16 cellular contexts compared by ENCODE assay signal in genomic region chr19:40755248-40755624, GRCh38. TPM values are rescaled to one million over a fixed set of nuclear protein-coding genes. Genes with fewer than 3 reads are reported as not detected.
A peak's percentile ranks its signal among the peaks of the same experiment; 100 is the strongest.
DNase-seq lines count a peak whose midpoint lies in the region; ATAC-seq and TF ChIP-seq lines count a peak whose summit lies in the region.
"Had no signal": no experiment of that assay in that cellular context is flagged by ENCODE, and none has a peak within 500 bp of the region (broad histone marks: within the 10 kb centered on the region; RNA-seq: fewer than 3 reads in every experiment).

No MANE protein-coding gene starts in this region.

- no peak overlapping the region for H2AFZ ChIP-seq in PC-9

- POLR2A ChIA-PET in activated CD4-positive, alpha-beta T cell treated with anti-CD3 and anti-CD28 coated beads, Interleukin-2, amount 10 ng/mL, durations not matched to agents 7 days and 5 days (lab: Charles Lee) = no interaction called here
- POLR2A ChIA-PET in PC-9 (lab: Charles Lee; ENCODE audit: unreplicated experiment) = no interaction called here

- intact Hi-C loops in dendritic cell treated with granulocyte-macrophage colony-stimulating factor and Interleukin-4, amounts not matched to agents 40 ng/mL and 50 ng/mL, for 4 days (cut with micrococcal nuclease) = no loop called here
- intact Hi-C loops in PC-9 (cut with micrococcal nuclease; ENCODE audit: unreplicated experiment) = no loop called here

- H3K27me3 ChIP-seq in Peyer's patch (no peaks in the 10 kb centered on the region), PC-9 (ENCODE audit: insufficient read depth, low read depth) (no peaks in the 10 kb centered on the region)
- H3K27me3 ChIP-seq: esophagus squamous epithelium had no signal

- TF ChIP-seq CTCF in Peyer's patch (IDR thresholded peaks at IDR 0.05) (no peak), PC-9 (conservative IDR thresholded peaks at IDR 0.05) (no peak)

- no peaks in the 10 kb centered on the region for H3K9me3 Mint-ChIP-seq in activated CD4-positive, alpha-beta T cell treated with anti-CD3 and anti-CD28 coated beads, Interleukin-2, amount 10 ng/mL, durations not matched to agents 7 days and 5 days
- no peaks in the 10 kb centered on the region for H3K9me3 Mint-ChIP-seq in dendritic cell treated with granulocyte-macrophage colony-stimulating factor and Interleukin-4, amounts not matched to agents 40 ng/mL and 50 ng/mL, for 4 days
- H3K9me3 Mint-ChIP-seq in stimulated activated effector memory CD8-positive, alpha-beta T cell treated with anti-CD3 and anti-CD28 coated beads, Interleukin-12 subunit alpha, Interleukin-12 subunit beta, amount 100 ng/mL, for 72 hours = no peaks in the 10 kb centered on the region
- H3K9me3 Mint-ChIP-seq: immature natural killer cell had no signal

- H3K4me1 ChIP-seq in Peyer's patch = peaks cover 0 to 36% (median 26%) of the 10 kb centered on the region in 4 donors
- H3K4me1 ChIP-seq in PC-9 (replicated peaks; ENCODE audit: insufficient read depth) = peaks cover 23% of the 10 kb centered on the region

- peaks cover 75% of the 10 kb centered on the region for H3K79me2 ChIP-seq in PC-9 (ENCODE audit: low read depth)

- peak overlapping the region; percentile 31 for H3K27ac Mint-ChIP-seq in activated CD4-positive, alpha-beta T cell treated with anti-CD3 and anti-CD28 coated beads, Interleukin-2, amount 10 ng/mL, durations not matched to agents 7 days and 5 days
- H3K27ac Mint-ChIP-seq in dendritic cell treated with granulocyte-macrophage colony-stimulating factor and Interleukin-4, amounts not matched to agents 40 ng/mL and 50 ng/mL, for 4 days = peak overlapping the region; percentile 90
- H3K27ac Mint-ChIP-seq in stimulated activated effector memory CD8-positive, alpha-beta T cell treated with anti-CD3 and anti-CD28 coated beads, Interleukin-12 subunit alpha, Interleukin-12 subunit beta, amount 100 ng/mL, for 72 hours = peak overlapping the region; percentile 90

- peaks cover 26% of the 10 kb centered on the region; the same call in 1 of the 2 replicates for H3F3A ChIP-seq in PC-9 (ENCODE audit: insufficient read depth, low read depth)

- peaks cover 0 to 36% (median 0%) of the 10 kb centered on the region in 3 donors for H3K36me3 ChIP-seq in Peyer's patch
- peaks cover 44% of the 10 kb centered on the region for H3K36me3 ChIP-seq in PC-9 (ENCODE audit: low read depth)

- H3K27ac ChIP-seq in Peyer's patch (peak overlapping the region in 3 of 4 donors; percentile 60 to 81 (median 63)), PC-9 (no peak overlapping the region)

- no peaks in the 10 kb centered on the region for H3K9me2 ChIP-seq in PC-9 (ENCODE audit: insufficient read depth)

- no peak for DNase-seq in activated CD4-positive, alpha-beta T cell treated with anti-CD3 and anti-CD28 coated beads, Interleukin-2, amount 10 ng/mL, durations not matched to agents 7 days and 5 days
- DNase-seq in activated CD4-positive, alpha-beta T cell treated with anti-CD3 and anti-CD28 coated beads, Interleukin-2, amount 50 U/mL, for 48 hours = no peak
- no peak for DNase-seq in Peyer's patch
- no peak for DNase-seq in stimulated activated effector memory CD8-positive, alpha-beta T cell treated with anti-CD3 and anti-CD28 coated beads, Interleukin-12 subunit alpha, Interleukin-12 subunit beta, amount 100 ng/mL, for 72 hours (ENCODE audit: low spot score in 2 of 2)
- no peak for DNase-seq in PC-9
- no peak for DNase-seq in AG08396 (ENCODE audit: low spot score)
- DNase-seq: cerebellar nuclear complex, DMS79 treated with DMSO at 0.1 percent for 48 hours, esophagus squamous epithelium, HCEC 1CT, immature natural killer cell, NCI-H1436, NCI-H510A treated with DMSO at 0.1 percent for 48 hours, RPMI8226 had no signal

- H3K4me3 Mint-ChIP-seq in activated CD4-positive, alpha-beta T cell treated with anti-CD3 and anti-CD28 coated beads, Interleukin-2, amount 10 ng/mL, durations not matched to agents 7 days and 5 days = no peak overlapping the region
- H3K4me3 Mint-ChIP-seq in dendritic cell treated with granulocyte-macrophage colony-stimulating factor and Interleukin-4, amounts not matched to agents 40 ng/mL and 50 ng/mL, for 4 days = peak overlapping the region; percentile 78
- H3K4me3 Mint-ChIP-seq in stimulated activated effector memory CD8-positive, alpha-beta T cell treated with anti-CD3 and anti-CD28 coated beads, Interleukin-12 subunit alpha, Interleukin-12 subunit beta, amount 100 ng/mL, for 72 hours = peak overlapping the region; percentile 94

- BruUV-seq in PC-9 (replicated peaks; lab: Mats Ljungman, UMichigan) = no TSS peak

- no peak overlapping the region for H3K4me2 ChIP-seq in PC-9

- H3K4me3 ChIP-seq in Peyer's patch = no peak overlapping the region
- no peak overlapping the region for H3K4me3 ChIP-seq in PC-9

- H3K36me3 Mint-ChIP-seq in activated CD4-positive, alpha-beta T cell treated with anti-CD3 and anti-CD28 coated beads, Interleukin-2, amount 10 ng/mL, durations not matched to agents 7 days and 5 days (ENCODE audit: low read depth) = peaks cover 65% of the 10 kb centered on the region
- H3K36me3 Mint-ChIP-seq in dendritic cell treated with granulocyte-macrophage colony-stimulating factor and Interleukin-4, amounts not matched to agents 40 ng/mL and 50 ng/mL, for 4 days (ENCODE audit: low read depth) = peaks cover 94% of the 10 kb centered on the region
- H3K36me3 Mint-ChIP-seq in stimulated activated effector memory CD8-positive, alpha-beta T cell treated with anti-CD3 and anti-CD28 coated beads, Interleukin-12 subunit alpha, Interleukin-12 subunit beta, amount 100 ng/mL, for 72 hours = peaks cover 100% of the 10 kb centered on the region

- H3K4me1 Mint-ChIP-seq in activated CD4-positive, alpha-beta T cell treated with anti-CD3 and anti-CD28 coated beads, Interleukin-2, amount 10 ng/mL, durations not matched to agents 7 days and 5 days = peaks cover 49% of the 10 kb centered on the region
- peaks cover 46% of the 10 kb centered on the region for H3K4me1 Mint-ChIP-seq in dendritic cell treated with granulocyte-macrophage colony-stimulating factor and Interleukin-4, amounts not matched to agents 40 ng/mL and 50 ng/mL, for 4 days (ENCODE audit: low read depth)
- peaks cover 64% of the 10 kb centered on the region for H3K4me1 Mint-ChIP-seq in stimulated activated effector memory CD8-positive, alpha-beta T cell treated with anti-CD3 and anti-CD28 coated beads, Interleukin-12 subunit alpha, Interleukin-12 subunit beta, amount 100 ng/mL, for 72 hours

- H3K27me3 Mint-ChIP-seq in activated CD4-positive, alpha-beta T cell treated with anti-CD3 and anti-CD28 coated beads, Interleukin-2, amount 10 ng/mL, durations not matched to agents 7 days and 5 days = no peaks in the 10 kb centered on the region
- H3K27me3 Mint-ChIP-seq in dendritic cell treated with granulocyte-macrophage colony-stimulating factor and Interleukin-4, amounts not matched to agents 40 ng/mL and 50 ng/mL, for 4 days = no peaks in the 10 kb centered on the region

- CTCF ChIA-PET in activated CD4-positive, alpha-beta T cell treated with anti-CD3 and anti-CD28 coated beads, Interleukin-2, amount 10 ng/mL, durations not matched to agents 7 days and 5 days (lab: Charles Lee) = interaction anchor here (0.6 to 5.0 kb wide), 5 partner anchors 18 to 278 kb away, joined by 3 to 25 read pairs (median 3); partner anchors contain the start of gene RAB4B
- CTCF ChIA-PET in PC-9 (lab: Charles Lee) = interaction anchor here (0.6 kb wide), 2 partner anchors 19 to 121 kb away, joined by 3 to 6 read pairs; no protein-coding TSS in a partner anchor

- no peak for ATAC-seq in stimulated activated effector memory CD8-positive, alpha-beta T cell treated with anti-CD3 and anti-CD28 coated beads, Interleukin-12 subunit alpha, Interleukin-12 subunit beta, amount 100 ng/mL, for 72 hours
- no peak for ATAC-seq in HG03039 (IDR thresholded peaks at IDR 0.05; ENCODE audit: unreplicated experiment)

- peaks cover 71% of the 10 kb centered on the region for H4K20me1 ChIP-seq in PC-9 (ENCODE audit: insufficient read depth)

- no peaks in the 10 kb centered on the region for H3K9me3 ChIP-seq in Peyer's patch
- H3K9me3 ChIP-seq in PC-9 (ENCODE audit: insufficient read depth, low read depth) = no peaks in the 10 kb centered on the region
- H3K9me3 ChIP-seq: esophagus squamous epithelium had no signal

- no peak for TF ChIP-seq POLR2A in Peyer's patch (IDR thresholded peaks at IDR 0.05)

RNA-seq across cellular contexts. Expression of gene SNRPA, which starts 4.2 kb away (rescaled TPM):
- 100 to 1,000 TPM; 149 to 182 TPM for total RNA-seq in activated CD4-positive, alpha-beta T cell treated with anti-CD3 and anti-CD28 coated beads, Interleukin-2, amount 10 ng/mL, durations not matched to agents 7 days and 5 days
- total RNA-seq in Peyer's patch (100 to 1,000 TPM in 1 of 4 donors, 10 to 100 TPM in 3; 44.5 to 104 (median 72.1) TPM), PC-9 (2021) (119 and 147 TPM in 2 replicates)

RNA-seq across cellular contexts. Expression of gene ACTMAP, which starts 5.0 kb away (rescaled TPM):
- 10 to 100 TPM; 17.5 to 19.8 TPM for total RNA-seq in activated CD4-positive, alpha-beta T cell treated with anti-CD3 and anti-CD28 coated beads, Interleukin-2, amount 10 ng/mL, durations not matched to agents 7 days and 5 days
- total RNA-seq in Peyer's patch (10 to 100 TPM in 3 of 4 donors, 1 to 10 TPM in 1; 7.4 to 33.0 (median 21.6) TPM), PC-9 (2021) (35.9 and 39.3 TPM in 2 replicates)

RNA-seq across cellular contexts. Expression of gene MIA, which starts 20.1 kb away (rescaled TPM):
- total RNA-seq in activated CD4-positive, alpha-beta T cell treated with anti-CD3 and anti-CD28 coated beads, Interleukin-2, amount 10 ng/mL, durations not matched to agents 7 days and 5 days = under 1 TPM in 1 of 2 experiments, not detected in 1; 0.89 TPM
- total RNA-seq in Peyer's patch = 1 to 10 TPM in 1 of 4 donors, not detected in 3; 4.0 TPM
- 2.5 and 2.7 TPM in 2 replicates for total RNA-seq in PC-9 (2021)

RNA-seq across cellular contexts. Expression of gene RAB4B, which starts 22.8 kb away (rescaled TPM):
- 10 to 100 TPM; 52.8 to 54.7 TPM for total RNA-seq in activated CD4-positive, alpha-beta T cell treated with anti-CD3 and anti-CD28 coated beads, Interleukin-2, amount 10 ng/mL, durations not matched to agents 7 days and 5 days
- total RNA-seq in Peyer's patch = 10 to 100 TPM; 14.9 to 71.2 (median 51.3) TPM
- total RNA-seq in PC-9 (2021) = 22.2 and 24.8 TPM in 2 replicates

RNA-seq across cellular contexts. Expression of gene ITPKC, which starts 38.3 kb away (rescaled TPM):
- 1 to 10 TPM; 4.8 TPM for total RNA-seq in activated CD4-positive, alpha-beta T cell treated with anti-CD3 and anti-CD28 coated beads, Interleukin-2, amount 10 ng/mL, durations not matched to agents 7 days and 5 days
- total RNA-seq in Peyer's patch = 10 to 100 TPM; 34.5 to 43.9 (median 38.9) TPM
- total RNA-seq in PC-9 (2021) = 17.6 and 22.1 TPM in 2 replicates

Comparison
In these comparisons a context has a peak if more than half of its experiments do, and no peak if none do; other contexts are left out.
1. H3K27ac Mint-ChIP-seq: peak in every context shown above with its lines; median percentile 90 in dendritic cell treated with granulocyte-macrophage colony-stimulating factor and Interleukin-4, amounts not matched to agents 40 ng/mL and 50 ng/mL, for 4 days; 90 in stimulated activated effector memory CD8-positive, alpha-beta T cell treated with anti-CD3 and anti-CD28 coated beads, Interleukin-12 subunit alpha, Interleukin-12 subunit beta, amount 100 ng/mL, for 72 hours; 31 in activated CD4-positive, alpha-beta T cell treated with anti-CD3 and anti-CD28 coated beads, Interleukin-2, amount 10 ng/mL, durations not matched to agents 7 days and 5 days.